Comparison of ENCODE assay signal across 8 cellular contexts in the genomic region with DNA sequence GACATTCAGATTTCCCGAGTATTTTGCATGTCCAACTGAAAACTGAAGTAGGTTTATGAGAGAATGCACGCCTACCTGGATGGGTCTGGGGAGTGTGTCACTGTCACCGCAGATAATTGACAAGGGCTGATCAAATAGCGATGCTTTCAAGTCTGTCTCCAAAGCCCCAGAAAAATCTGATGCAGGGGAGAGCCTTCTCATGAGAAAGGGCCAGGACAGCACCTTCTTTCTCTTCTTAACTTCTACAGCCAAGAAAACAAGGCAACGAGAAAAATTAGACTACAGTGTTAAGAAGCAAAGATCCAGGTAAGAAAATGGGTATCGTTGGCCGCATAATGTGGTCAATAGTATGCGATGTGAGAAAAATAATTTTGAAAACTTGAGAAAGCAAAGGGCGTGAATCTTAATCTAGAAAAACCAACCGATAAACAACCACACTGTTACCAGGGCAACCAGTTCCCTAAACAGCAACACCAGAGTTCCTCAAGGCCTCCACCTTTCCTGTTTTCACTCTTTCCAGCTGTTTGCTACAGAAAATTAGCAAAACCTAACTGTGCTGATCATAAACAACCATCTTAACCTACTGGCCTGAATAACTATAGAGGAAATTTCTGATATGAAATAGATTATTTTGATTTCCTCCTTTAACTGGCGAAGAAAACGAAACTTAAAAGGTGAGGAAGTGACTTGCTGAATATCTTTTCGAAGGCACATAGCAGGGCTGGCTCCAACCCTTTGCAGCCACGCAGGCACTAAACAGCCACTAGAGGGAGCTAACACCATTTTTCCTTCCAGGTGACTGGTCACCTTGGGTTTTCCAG. TPM values are rescaled to one million over a fixed set of nuclear protein-coding genes. Genes with fewer than 3 reads are reported as not detected.
DNase-seq lines count a peak whose midpoint lies in the region; TF ChIP-seq lines count a peak whose summit lies in the region.

No MANE protein-coding gene starts in this region.

- H3K27me3 ChIP-seq in HAP-1 (ENCODE audit: low read depth), result peaks cover 81% of the 10 kb centered on the region
- no peaks in the 10 kb centered on the region for H3K27me3 ChIP-seq in left ventricle myocardium inferior (ENCODE audit: low read depth)

- H3K9me3 Mint-ChIP-seq in progenitor cell of endocrine pancreas (ENCODE audit: low read depth), result no peaks in the 10 kb centered on the region

- H3K36me3 Mint-ChIP-seq in progenitor cell of endocrine pancreas (ENCODE audit: insufficient read depth), result no peaks in the 10 kb centered on the region

- H3K27me3 Mint-ChIP-seq in progenitor cell of endocrine pancreas, result peaks cover 30% of the 10 kb centered on the region

- H3K36me3 ChIP-seq in HAP-1 (replicated peaks) (no peaks in the 10 kb centered on the region), left ventricle myocardium inferior (no peaks in the 10 kb centered on the region)

- H3K27ac Mint-ChIP-seq in progenitor cell of endocrine pancreas, result no peak overlapping the region

- peaks cover 1% of the 10 kb centered on the region for H3K4me1 Mint-ChIP-seq in progenitor cell of endocrine pancreas (ENCODE audit: low read depth)

- H3K4me3 ChIP-seq in HAP-1 (no peak overlapping the region), left ventricle myocardium inferior (peak overlapping the region; percentile 42)

- no peaks in the 10 kb centered on the region for H3K4me1 ChIP-seq in HAP-1
- H3K4me1 ChIP-seq in left ventricle myocardium inferior, result peaks cover 16% of the 10 kb centered on the region

- H3K9me3 ChIP-seq in HAP-1, result no peaks in the 10 kb centered on the region
- H3K9me3 ChIP-seq in left ventricle myocardium inferior (replicated peaks), result no peaks in the 10 kb centered on the region

- H3K4me3 Mint-ChIP-seq in progenitor cell of endocrine pancreas (ENCODE audit: low read depth), result no peak overlapping the region

- intact Hi-C loops in left ventricle myocardium inferior (cut with micrococcal nuclease), result loop anchor here (10.0 kb wide), 1 partner anchor 93 kb away; no protein-coding TSS in a partner anchor

- peak overlapping the region; percentile 41 for H3K27ac ChIP-seq in left ventricle myocardium inferior (replicated peaks)

- TF ChIP-seq CTCF in left ventricle myocardium inferior (IDR thresholded peaks at IDR 0.05; ENCODE audit: borderline replicate concordance) (peak; percentile 96), progenitor cell of endocrine pancreas (IDR thresholded peaks at IDR 0.05; ENCODE audit: unreplicated experiment) (peak; percentile 99)

- in situ Hi-C loops in HAP-1 (cut with MboI; ENCODE audit: low sequenced_read_pairs), result no loop called here

- peak; percentile 92 for DNase-seq in ELF-1 (ENCODE audit: low read depth, low spot score)
- peak; percentile 46 to 70 for DNase-seq in HAP-1 (ENCODE audit: low spot score in 2 of 2)
- peak; percentile 88 for DNase-seq in NCI-H1105 treated with DMSO at 0.1 percent for 48 hours (lab: John Stamatoyannopoulos, UW)
- DNase-seq in T-helper 1 cell, result peak; percentile 59 to 88 (median 71)
- DNase-seq in anterior cingulate cortex (lab: John Stamatoyannopoulos, UW), result peak in 37 of 58 donors; percentile 5 to 74 (median 29)
- no peak for DNase-seq in left ventricle myocardium inferior
- DNase-seq in progenitor cell of endocrine pancreas (ENCODE audit: low spot score, unreplicated experiment), result peak; percentile 56
- no peak for DNase-seq in T1000 (lab: John Stamatoyannopoulos, UW)

RNA-seq across cellular contexts. Expression of gene TAGAP, which starts 2.6 kb away (rescaled TPM):
- 1.2 TPM for total RNA-seq in left ventricle myocardium inferior
- not detected in 2 replicates for total RNA-seq in progenitor cell of endocrine pancreas

RNA-seq across cellular contexts. Expression of gene RSPH3, which starts 42.2 kb away (rescaled TPM):
- 11.9 TPM for total RNA-seq in left ventricle myocardium inferior
- total RNA-seq in progenitor cell of endocrine pancreas, result 8.9 and 10.5 TPM in 2 replicates

Comparison
In these comparisons a context has a peak if more than half of its experiments do, and no peak if none do; other contexts are left out.
1. DNase-seq: peak in ELF-1 (single experiment), HAP-1 (2 of 2), NCI-H1105 treated with DMSO at 0.1 percent for 48 hours (single experiment), T-helper 1 cell (5 of 5), anterior cingulate cortex (37 of 58) and progenitor cell of endocrine pancreas (single experiment); none in left ventricle myocardium inferior (single experiment) and T1000 (single experiment).